In the genomic region with DNA sequence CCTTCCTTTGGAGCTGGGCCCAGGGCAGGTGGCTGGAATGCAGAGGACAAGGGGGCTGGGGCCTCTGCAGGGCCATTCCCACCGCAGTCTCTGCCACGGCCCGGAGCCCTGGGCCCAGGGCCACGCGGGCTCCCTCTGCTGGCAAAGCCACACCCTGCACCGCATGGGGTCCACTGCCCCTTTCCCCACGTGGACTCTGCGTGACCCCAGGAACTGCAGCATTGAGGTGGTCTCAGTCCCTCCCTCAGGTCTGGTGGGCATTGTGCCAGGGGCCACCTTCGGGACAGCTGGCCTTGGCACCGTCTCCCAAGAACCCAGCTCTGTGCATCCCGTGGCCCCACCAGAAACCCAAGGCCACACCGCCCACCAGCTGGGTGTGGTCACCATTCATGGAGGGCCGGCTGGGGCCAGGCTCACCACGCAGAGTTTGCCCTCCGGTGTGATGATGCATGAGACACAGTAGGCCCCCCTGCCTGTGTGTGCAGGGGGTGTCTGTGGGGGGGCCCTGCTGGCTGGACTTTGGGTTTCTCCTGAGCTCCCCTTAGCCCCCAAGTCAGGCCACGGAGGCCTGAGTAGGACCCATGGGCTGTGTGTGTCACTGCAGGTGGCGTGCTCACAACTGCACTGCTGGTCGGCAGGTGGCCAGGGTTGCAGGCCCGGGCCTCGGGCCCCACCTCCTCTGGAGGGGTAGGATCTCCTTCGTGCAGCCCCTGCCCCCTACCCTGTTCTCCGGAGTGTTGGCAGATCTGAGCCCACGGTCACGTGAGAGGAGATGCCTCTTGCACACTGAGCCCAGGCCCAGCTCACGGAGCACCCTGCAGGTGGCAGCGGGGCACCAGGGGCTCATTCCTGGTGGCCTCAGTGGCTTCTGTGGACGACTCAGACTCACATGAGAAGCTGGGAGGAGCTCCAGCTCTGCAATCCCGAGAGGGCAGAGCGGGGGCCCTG, we compare ENCODE assay signal across 8 cellular contexts. TPM values are rescaled to one million over a fixed set of nuclear protein-coding genes. Genes with fewer than 3 reads are reported as not detected.
DNase-seq lines count a peak whose midpoint lies in the region; TF ChIP-seq lines count a peak whose summit lies in the region.

No MANE protein-coding gene starts in this region.

- H3K4me3 ChIP-seq in choroid plexus epithelial cell (ENCODE audit: low read depth, low read length) = no peak overlapping the region
- H3K4me3 ChIP-seq in mesendoderm (ENCODE audit: low read length) = no peak overlapping the region

- H3K36me3 ChIP-seq in mesendoderm (ENCODE audit: control insufficient read depth, insufficient read depth, low read length) = no peaks in the 10 kb centered on the region

- H3K4me2 ChIP-seq in mesendoderm (ENCODE audit: low read length) = no peak overlapping the region

- no peak overlapping the region for H3K4ac ChIP-seq in mesendoderm (ENCODE audit: low read depth, low read length)

- no peak overlapping the region for H3K9ac ChIP-seq in mesendoderm (ENCODE audit: low read length)

- H4K5ac ChIP-seq in mesendoderm (ENCODE audit: low read length) = no peak overlapping the region

- DNase-seq in HK-2 (ENCODE audit: unreplicated experiment) = peak; percentile 44
- peak; percentile 25 to 47 (median 36) for DNase-seq in activated CD4-positive, CD25-positive, alpha-beta regulatory T cell (lab: John Stamatoyannopoulos, UW)
- peak; percentile 30 for DNase-seq in choroid plexus epithelial cell (ENCODE audit: low read depth)
- peak; percentile 42 for DNase-seq in mesendoderm
- DNase-seq in stimulated activated CD8-positive, alpha-beta memory T cell treated with anti-CD3 and anti-CD28 coated beads, Interleukin-7, amount 100 ng/mL, for 4 hours (ENCODE audit: low read depth in 2 of 2) = peak; percentile 8 to 21
- no peak for DNase-seq in DMS114 treated with DMSO at 0.1 percent for 48 hours (lab: John Stamatoyannopoulos, UW; ENCODE audit: unreplicated experiment)
- no peak for DNase-seq in middle frontal gyrus (ENCODE audit: extremely low spot score, low spot score)

- H2AK5ac ChIP-seq in mesendoderm (ENCODE audit: low read length) = no peak overlapping the region

- H3K27ac ChIP-seq in C4-2B (no peak overlapping the region), mesendoderm (ENCODE audit: low read depth, low read length) (no peak overlapping the region)

- H2BK5ac ChIP-seq in mesendoderm (ENCODE audit: low read length) = no peak overlapping the region

- H3K79me1 ChIP-seq in mesendoderm (ENCODE audit: low read length) = peaks cover 3% of the 10 kb centered on the region

- H2BK120ac ChIP-seq in mesendoderm (ENCODE audit: low read depth, low read length) = no peak overlapping the region

- no peaks in the 10 kb centered on the region for H3K27me3 ChIP-seq in mesendoderm (ENCODE audit: insufficient read depth, low read length, poor library complexity)

- peaks cover 16% of the 10 kb centered on the region for H3K79me2 ChIP-seq in mesendoderm (ENCODE audit: control insufficient read depth, insufficient read depth, low read length)

- no peaks in the 10 kb centered on the region for H3K4me1 ChIP-seq in mesendoderm (ENCODE audit: control insufficient read depth, low read depth, low read length)

- WGBS in mesendoderm (ENCODE audit: extremely low coverage, insufficient coverage, low lambda C conversion rate) = no CpG with 5 or more reads among the region's 29 CpGs

- TF ChIP-seq CTCF in C4-2B (conservative IDR thresholded peaks at IDR 0.05) (peak; percentile 96), choroid plexus epithelial cell (conservative IDR thresholded peaks at IDR 0.05; ENCODE audit: low read depth, low read length) (peak; percentile 80)

- no peak overlapping the region for H2BK15ac ChIP-seq in mesendoderm (replicated peaks; ENCODE audit: low read depth)

- no peak overlapping the region for H3K23ac ChIP-seq in mesendoderm (ENCODE audit: low read length)

- H4K8ac ChIP-seq in mesendoderm (ENCODE audit: low read depth, low read length) = no peak overlapping the region

- no peak overlapping the region for H3K18ac ChIP-seq in mesendoderm (ENCODE audit: low read length)

- no peak overlapping the region for H3K56ac ChIP-seq in mesendoderm (ENCODE audit: low read length)

RNA-seq across cellular contexts. Expression of a gene that starts 5.7 kb away (rescaled TPM):
- 21.5 TPM for polyA plus RNA-seq in mesendoderm (2013, experiment 1 of 2)
- 21.0 TPM for polyA plus RNA-seq in mesendoderm (2013, experiment 2 of 2)

RNA-seq across cellular contexts. Expression of a gene that starts 8.3 kb away (rescaled TPM):
- polyA plus RNA-seq in mesendoderm (2013, experiment 1 of 2) = 0.67 TPM
- 0.63 TPM for polyA plus RNA-seq in mesendoderm (2013, experiment 2 of 2)

RNA-seq across cellular contexts. Expression of a gene that starts 20.1 kb away (rescaled TPM):
- polyA plus RNA-seq in mesendoderm (2013, experiment 1 of 2) = 1.2 TPM
- 1.4 TPM for polyA plus RNA-seq in mesendoderm (2013, experiment 2 of 2)

RNA-seq across cellular contexts. Expression of a gene that starts 30.4 kb away (rescaled TPM):
- 35.2 TPM for polyA plus RNA-seq in mesendoderm (2013, experiment 1 of 2)
- 38.6 TPM for polyA plus RNA-seq in mesendoderm (2013, experiment 2 of 2)

RNA-seq across cellular contexts. Expression of a gene that starts 34.1 kb away (rescaled TPM):
- polyA plus RNA-seq in mesendoderm (2013, experiment 1 of 2) = 287 TPM
- polyA plus RNA-seq in mesendoderm (2013, experiment 2 of 2) = 288 TPM

Comparison
In these comparisons a context has a peak if more than half of its experiments do, and no peak if none do; other contexts are left out.
1. DNase-seq: peak in HK-2 (single experiment), activated CD4-positive, CD25-positive, alpha-beta regulatory T cell (4 of 4), choroid plexus epithelial cell (single experiment), mesendoderm (single experiment) and stimulated activated CD8-positive, alpha-beta memory T cell treated with anti-CD3 and anti-CD28 coated beads, Interleukin-7, amount 100 ng/mL, for 4 hours (2 of 2); none in DMS114 treated with DMSO at 0.1 percent for 48 hours (single experiment) and middle frontal gyrus (single experiment).